Comparison of ENCODE assay signal across 8 cellular contexts in genomic region chr11:17386331-17387084, GRCh38. TPM values are rescaled to one million over a fixed set of nuclear protein-coding genes. Genes with fewer than 3 reads are reported as not detected.
DNase-seq lines count a peak whose midpoint lies in the region; ATAC-seq lines count a peak whose summit lies in the region.

No MANE protein-coding gene starts in this region.

- no peak overlapping the region for H3K27ac Mint-ChIP-seq in activated naive CD4-positive, alpha-beta T cell treated with anti-CD3 and anti-CD28 coated beads, Interleukin-2, amount 10 ng/mL, durations not matched to agents 7 days and 5 days

- H3K9me3 Mint-ChIP-seq in activated naive CD4-positive, alpha-beta T cell treated with anti-CD3 and anti-CD28 coated beads, Interleukin-2, amount 10 ng/mL, durations not matched to agents 7 days and 5 days = no peaks in the 10 kb centered on the region

- no peaks in the 10 kb centered on the region for H3K36me3 Mint-ChIP-seq in activated naive CD4-positive, alpha-beta T cell treated with anti-CD3 and anti-CD28 coated beads, Interleukin-2, amount 10 ng/mL, durations not matched to agents 7 days and 5 days

- DNase-seq in Ammon's horn (ENCODE audit: low spot score) = peak; percentile 72
- DNase-seq in NOMO-1 treated with DMSO at 0.1 percent for 48 hours (lab: John Stamatoyannopoulos, UW; ENCODE audit: unreplicated experiment) = peak; percentile 58
- peak; percentile 65 for DNase-seq in activated naive CD4-positive, alpha-beta T cell treated with anti-CD3 and anti-CD28 coated beads, Interleukin-2, amount 10 ng/mL, durations not matched to agents 7 days and 5 days
- peak; percentile 65 for DNase-seq in Right ventricle myocardium superior
- peak; percentile 62 for DNase-seq in retina

- no peak overlapping the region for H3K4me3 Mint-ChIP-seq in activated naive CD4-positive, alpha-beta T cell treated with anti-CD3 and anti-CD28 coated beads, Interleukin-2, amount 10 ng/mL, durations not matched to agents 7 days and 5 days

- peaks cover 16% of the 10 kb centered on the region for H3K4me1 Mint-ChIP-seq in activated naive CD4-positive, alpha-beta T cell treated with anti-CD3 and anti-CD28 coated beads, Interleukin-2, amount 10 ng/mL, durations not matched to agents 7 days and 5 days

- CTCF ChIA-PET in activated naive CD4-positive, alpha-beta T cell treated with anti-CD3 and anti-CD28 coated beads, Interleukin-2, amount 10 ng/mL, durations not matched to agents 7 days and 5 days (lab: Charles Lee) = interaction anchor here (1.0 to 3.2 kb wide), 8 partner anchors 27 to 141 kb away, joined by 3 to 26 read pairs (median 5); no protein-coding TSS in a partner anchor

- peaks cover 71% of the 10 kb centered on the region for H3K27me3 Mint-ChIP-seq in activated naive CD4-positive, alpha-beta T cell treated with anti-CD3 and anti-CD28 coated beads, Interleukin-2, amount 10 ng/mL, durations not matched to agents 7 days and 5 days

- ATAC-seq in GM18519 (IDR thresholded peaks at IDR 0.05; ENCODE audit: low FRiP score, unreplicated experiment) (peak; percentile 55), HG03103 (IDR thresholded peaks at IDR 0.05; ENCODE audit: low read depth, unreplicated experiment) (peak; percentile 50), Right ventricle myocardium superior (ENCODE audit: poor library complexity) (peak; percentile 88), HG03571 (IDR thresholded peaks at IDR 0.05; ENCODE audit: unreplicated experiment) (no peak)

- intact Hi-C loops in Right ventricle myocardium superior (cut with DNase I) = no loop called here

RNA-seq across cellular contexts. Expression of gene KCNJ11, which starts 2.0 kb away (rescaled TPM):
- 27.7 TPM for total RNA-seq in Right ventricle myocardium superior

RNA-seq across cellular contexts. Expression of gene NCR3LG1, which starts 34.9 kb away (rescaled TPM):
- total RNA-seq in Right ventricle myocardium superior = 0.56 TPM
